In genomic region chr7:66050990-66051424, GRCh38 we compare ENCODE assay signal across 10 cellular contexts. TPM values are rescaled to one million over a fixed set of nuclear protein-coding genes. Genes with fewer than 3 reads are reported as not detected.
DNase-seq lines count a peak whose midpoint lies in the region; ATAC-seq, FAIRE-seq and TF ChIP-seq lines count a peak whose summit lies in the region.
"Had no signal": no experiment of that assay in that cellular context is flagged by ENCODE, and none has a peak within 500 bp of the region (broad histone marks: within the 10 kb centered on the region; RNA-seq: fewer than 3 reads in every experiment).

No MANE protein-coding gene starts in this region.

- H3K4me3 ChIP-seq in RWPE2 (ENCODE audit: severe bottlenecking), result no peak overlapping the region
- H3K4me3 ChIP-seq in upper lobe of left lung, result no peak overlapping the region

- DNase-seq in NCI-H2196 (lab: John Stamatoyannopoulos, UW; ENCODE audit: unreplicated experiment) (peak; percentile 40), NCI-H2196 treated with DMSO at 0.1 percent for 48 hours (lab: John Stamatoyannopoulos, UW; ENCODE audit: unreplicated experiment) (no peak), RWPE2 (ENCODE audit: low spot score) (peak; percentile 92), glomerular visceral epithelial cell (ENCODE audit: extremely low spot score) (peak; percentile 85), upper lobe of left lung (peak in 1 of 2 donors; percentile 90), GM12892 (ENCODE audit: insufficient read length) (no peak), SW 1271 (lab: John Stamatoyannopoulos, UW) (no peak)
- DNase-seq: NK-92 treated with Interleukin-12 subunit alpha and Interleukin-12 subunit beta, amount 100 ng/mL, for 24 hours had no signal

- no peak for FAIRE-seq in GM12892 (lab: Jason Lieb, UNC)

- H3K4me1 ChIP-seq in RWPE2 (ENCODE audit: insufficient read depth, poor library complexity, severe bottlenecking) (peaks cover 18% of the 10 kb centered on the region), upper lobe of left lung (peaks cover 7 to 8% (median 7%) of the 10 kb centered on the region in 4 donors)

- H3K9me3 ChIP-seq in RWPE2 (ENCODE audit: severe bottlenecking) (no peaks in the 10 kb centered on the region), upper lobe of left lung (no peaks in the 10 kb centered on the region)

- H3K27me3 ChIP-seq in RWPE2 (ENCODE audit: insufficient read depth, poor library complexity, severe bottlenecking), result no peaks in the 10 kb centered on the region
- no peaks in the 10 kb centered on the region for H3K27me3 ChIP-seq in upper lobe of left lung

- TF ChIP-seq EP300 in upper lobe of left lung (IDR thresholded peaks at IDR 0.05), result peak in 3 of 4 donors; percentile 37 to 95 (median 77)

- 45 to 46% methylated on average over 2 of the region's 2 CpGs for WGBS in upper lobe of left lung, 2 donors

- TF ChIP-seq CTCF in RWPE2 (IDR thresholded peaks at IDR 0.05; ENCODE audit: poor library complexity, severe bottlenecking) (no peak), upper lobe of left lung (IDR thresholded peaks at IDR 0.05) (no peak)

- H3K27ac ChIP-seq in RWPE2 (ENCODE audit: poor library complexity, severe bottlenecking), result peak overlapping the region; percentile 75
- H3K27ac ChIP-seq in upper lobe of left lung, result peak overlapping the region; percentile 62 to 80 (median 75)

- H3K36me3 ChIP-seq in RWPE2 (ENCODE audit: low read depth) (no peaks in the 10 kb centered on the region), upper lobe of left lung (no peaks in the 10 kb centered on the region)

- TF ChIP-seq POLR2A in upper lobe of left lung (IDR thresholded peaks at IDR 0.05) (no peak), GM12892 (IDR thresholded peaks at IDR 0.05; ENCODE audit: low read depth, low read length) (no peak)

- ATAC-seq in RWPE2 (ENCODE audit: low read depth) (peak; percentile 90), upper lobe of left lung (ENCODE audit: low FRiP score in 2 of 2) (peak; percentile 73 to 96), HG02973 (IDR thresholded peaks at IDR 0.05; ENCODE audit: unreplicated experiment) (no peak)
- ATAC-seq: activated naive CD4-positive, alpha-beta T cell treated with anti-CD3 and anti-CD28 coated beads, Interleukin-2, amount 50 U/mL, for 72 hours had no signal

RNA-seq across cellular contexts. Expression of gene ASL, which starts 24.6 kb away (rescaled TPM):
- total RNA-seq in upper lobe of left lung, result 100 to 1,000 TPM in 1 of 6 donors, 10 to 100 TPM in 5; 45.5 to 101 (median 67.6) TPM
- 21.2 TPM for polyA plus RNA-seq in GM12892 (2012; ENCODE audit: missing spikeins)

Comparison
In these comparisons a context has a peak if more than half of its experiments do, and no peak if none do; other contexts are left out.
1. DNase-seq: peak in NCI-H2196 (single experiment), RWPE2 (single experiment) and glomerular visceral epithelial cell (single experiment); none in NCI-H2196 treated with DMSO at 0.1 percent for 48 hours (single experiment), GM12892 (single experiment) and SW 1271 (0 of 2).